Comparison of ENCODE assay signal across 1 cellular context in the genomic region with DNA sequence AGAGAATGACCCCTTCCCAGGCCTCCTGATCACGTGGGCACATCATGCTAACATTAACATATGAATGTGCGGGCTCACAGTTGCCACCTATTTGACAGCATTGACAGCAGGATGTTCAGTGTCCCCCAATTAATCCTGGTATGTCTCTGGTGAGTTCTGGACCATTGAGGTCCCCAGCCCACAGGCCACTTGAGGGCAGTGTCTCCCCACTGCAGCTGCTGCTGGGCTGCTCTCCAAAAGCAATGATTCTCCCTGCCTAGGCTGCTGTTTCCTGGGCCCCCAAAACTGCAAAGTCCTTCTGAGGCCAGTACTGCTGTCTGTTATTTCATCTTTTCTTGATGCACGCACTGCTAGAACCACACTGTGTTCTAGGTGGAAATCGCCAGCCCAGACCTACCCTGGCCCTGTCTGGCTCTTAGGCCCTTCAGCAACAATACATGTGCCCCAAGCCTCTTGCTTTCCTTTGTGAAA.
TF ChIP-seq lines count a peak whose summit lies in the region.

No MANE protein-coding gene starts in this region.

TF ChIP-seq in HCT116, 20 proteins besides CTCF, POLR2A, EP300 and RAD21 (continued from another document):
- TF ChIP-seq, protein P1, sequence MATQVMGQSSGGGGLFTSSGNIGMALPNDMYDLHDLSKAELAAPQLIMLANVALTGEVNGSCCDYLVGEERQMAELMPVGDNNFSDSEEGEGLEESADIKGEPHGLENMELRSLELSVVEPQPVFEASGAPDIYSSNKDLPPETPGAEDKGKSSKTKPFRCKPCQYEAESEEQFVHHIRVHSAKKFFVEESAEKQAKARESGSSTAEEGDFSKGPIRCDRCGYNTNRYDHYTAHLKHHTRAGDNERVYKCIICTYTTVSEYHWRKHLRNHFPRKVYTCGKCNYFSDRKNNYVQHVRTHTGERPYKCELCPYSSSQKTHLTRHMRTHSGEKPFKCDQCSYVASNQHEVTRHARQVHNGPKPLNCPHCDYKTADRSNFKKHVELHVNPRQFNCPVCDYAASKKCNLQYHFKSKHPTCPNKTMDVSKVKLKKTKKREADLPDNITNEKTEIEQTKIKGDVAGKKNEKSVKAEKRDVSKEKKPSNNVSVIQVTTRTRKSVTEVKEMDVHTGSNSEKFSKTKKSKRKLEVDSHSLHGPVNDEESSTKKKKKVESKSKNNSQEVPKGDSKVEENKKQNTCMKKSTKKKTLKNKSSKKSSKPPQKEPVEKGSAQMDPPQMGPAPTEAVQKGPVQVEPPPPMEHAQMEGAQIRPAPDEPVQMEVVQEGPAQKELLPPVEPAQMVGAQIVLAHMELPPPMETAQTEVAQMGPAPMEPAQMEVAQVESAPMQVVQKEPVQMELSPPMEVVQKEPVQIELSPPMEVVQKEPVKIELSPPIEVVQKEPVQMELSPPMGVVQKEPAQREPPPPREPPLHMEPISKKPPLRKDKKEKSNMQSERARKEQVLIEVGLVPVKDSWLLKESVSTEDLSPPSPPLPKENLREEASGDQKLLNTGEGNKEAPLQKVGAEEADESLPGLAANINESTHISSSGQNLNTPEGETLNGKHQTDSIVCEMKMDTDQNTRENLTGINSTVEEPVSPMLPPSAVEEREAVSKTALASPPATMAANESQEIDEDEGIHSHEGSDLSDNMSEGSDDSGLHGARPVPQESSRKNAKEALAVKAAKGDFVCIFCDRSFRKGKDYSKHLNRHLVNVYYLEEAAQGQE (IDR thresholded peaks at IDR 0.05; ENCODE audit: low read depth) = no peak
- TF ChIP-seq EZH2phosphoT487 (IDR thresholded peaks at IDR 0.05; ENCODE audit: borderline replicate concordance) (no peak), EGR1 (IDR thresholded peaks at IDR 0.05; ENCODE audit: low read depth) (no peak), CEBPB (IDR thresholded peaks at IDR 0.05; ENCODE audit: low read depth) (no peak), SIN3A (IDR thresholded peaks at IDR 0.05; ENCODE audit: low read depth) (no peak), SP1 (IDR thresholded peaks at IDR 0.05; ENCODE audit: low read depth) (no peak), JUND (IDR thresholded peaks at IDR 0.05) (no peak), EZH2 (IDR thresholded peaks at IDR 0.05) (no peak)
